In the genomic region with DNA sequence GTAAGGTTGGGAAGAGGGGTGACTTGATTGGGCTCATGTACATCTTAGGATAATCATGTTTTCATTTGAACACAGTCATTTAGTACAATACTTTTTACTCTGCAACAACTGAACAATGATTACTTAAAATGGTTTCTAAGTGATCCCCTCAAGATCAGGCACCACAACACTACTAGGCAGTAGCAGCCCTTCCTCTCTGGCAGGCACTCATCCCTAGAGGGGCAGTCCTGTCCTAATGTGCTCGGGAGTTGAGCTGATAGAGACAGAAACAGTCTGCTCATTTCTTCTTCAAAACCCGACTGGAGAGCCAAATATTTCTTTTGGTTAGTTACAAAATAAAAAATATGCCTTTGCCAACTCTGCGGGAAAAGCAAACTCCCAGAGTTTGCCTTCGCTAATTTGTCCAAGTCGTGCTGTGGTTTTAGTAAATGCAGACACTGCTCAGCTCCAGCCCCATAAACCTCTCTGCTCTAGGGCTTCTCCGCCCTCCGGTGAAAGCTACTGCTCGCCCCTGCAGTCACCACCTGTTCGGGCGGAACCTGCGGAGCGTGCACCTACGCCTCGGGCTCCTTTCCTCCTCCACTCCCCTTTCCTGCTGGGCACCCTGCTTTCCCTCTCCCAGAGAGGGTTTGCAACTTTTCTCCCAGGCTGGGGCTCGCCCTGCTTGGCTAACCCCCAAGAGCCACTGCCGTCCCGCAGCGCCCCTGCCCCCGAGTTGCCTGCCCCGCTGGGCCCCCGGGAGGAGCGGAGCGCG, we compare ENCODE assay signal across 9 cellular contexts. TPM values are rescaled to one million over a fixed set of nuclear protein-coding genes. Genes with fewer than 3 reads are reported as not detected.
A peak's percentile ranks its signal among the peaks of the same experiment; 100 is the strongest.
DNase-seq lines count a peak whose midpoint lies in the region; ATAC-seq and TF ChIP-seq lines count a peak whose summit lies in the region.
"Had no signal": no experiment of that assay in that cellular context is flagged by ENCODE, and none has a peak within 500 bp of the region (broad histone marks: within the 10 kb centered on the region; RNA-seq: fewer than 3 reads in every experiment).

No MANE protein-coding gene starts in this region.

- H4K20me1 ChIP-seq in OCI-LY1 (ENCODE audit: insufficient read depth, low read length), result no peaks in the 10 kb centered on the region

- H3F3A ChIP-seq in OCI-LY1 (ENCODE audit: insufficient read depth, low read length), result no peaks in the 10 kb centered on the region

- DNase-seq in left ventricle myocardium superior (no peak), NCI-H2227 treated with DMSO at 0.1 percent for 48 hours (lab: John Stamatoyannopoulos, UW) (no peak)
- no peak for DNase-seq in stimulated activated CD4-positive, alpha-beta T cell treated with anti-CD3 and anti-CD28 coated beads, Interleukin-4, amount 100 ng/mL, for 1 hour
- DNase-seq in stimulated activated naive CD4-positive, alpha-beta T cell treated with Interleukin-2 at 50 U/mL for 16 hours (lab: John Stamatoyannopoulos, UW), result no peak

- peak; percentile 44 for ATAC-seq in GM18909 (IDR thresholded peaks at IDR 0.05; ENCODE audit: poor library complexity, unreplicated experiment)
- ATAC-seq in HG02973 (IDR thresholded peaks at IDR 0.05; ENCODE audit: unreplicated experiment), result peak; percentile 37
- peak; percentile 61 for ATAC-seq in left ventricle myocardium superior

- H3K27ac ChIP-seq in OCI-LY1 (ENCODE audit: low read depth, low read length, poor library complexity, severe bottlenecking) (no peak overlapping the region), skeletal muscle tissue (ENCODE audit: low read depth, low read length) (no peak overlapping the region)
- H3K27ac ChIP-seq: PC-9 had no signal

- H3K36me3 ChIP-seq in OCI-LY1 (ENCODE audit: insufficient read depth, low read length), result no peaks in the 10 kb centered on the region
- H3K36me3 ChIP-seq in skeletal muscle tissue (ENCODE audit: control insufficient read depth in 3 of 3, insufficient read depth in 3 of 3, low read length in 3 of 3), result no peaks in the 10 kb centered on the region

- H3K4me2 ChIP-seq in OCI-LY1 (ENCODE audit: low read length), result peak overlapping the region; percentile 52; the same call in 1 of the 2 replicates
- H3K4me2 ChIP-seq: PC-9 had no signal

- H3K9me3 ChIP-seq in OCI-LY1 (ENCODE audit: low read length) (no peaks in the 10 kb centered on the region), skeletal muscle tissue (ENCODE audit: control insufficient read depth in 3 of 3, low read length in 3 of 3) (no peaks in the 10 kb centered on the region)

- intact Hi-C loops in left ventricle myocardium superior (cut with micrococcal nuclease), result no loop called here

- no peaks in the 10 kb centered on the region for H3K27me3 ChIP-seq in OCI-LY1 (ENCODE audit: insufficient read depth, low read length)
- H3K27me3 ChIP-seq in skeletal muscle tissue (ENCODE audit: control insufficient read depth in 3 of 3, insufficient read depth in 3 of 3, low read length in 3 of 3), result peaks cover 0 to 13% (median 2%) of the 10 kb centered on the region in 3 donors

- peaks cover 15% of the 10 kb centered on the region for H3K4me1 ChIP-seq in OCI-LY1 (ENCODE audit: insufficient read depth, low read length, severe bottlenecking)
- peaks cover 9 to 17% (median 16%) of the 10 kb centered on the region in 3 donors for H3K4me1 ChIP-seq in skeletal muscle tissue (ENCODE audit: control insufficient read depth in 3 of 3, insufficient read depth in 3 of 3, low read length in 3 of 3)

- H3K4me3 ChIP-seq in OCI-LY1 (ENCODE audit: low read depth, low read length, poor library complexity, severe bottlenecking) (peak overlapping the region; percentile 43), skeletal muscle tissue (ENCODE audit: low read length in 3 of 3) (peak overlapping the region; percentile 70 to 73 (median 71))
- H3K4me3 ChIP-seq: PC-9 had no signal

- no peaks in the 10 kb centered on the region for H3K79me2 ChIP-seq in OCI-LY1 (ENCODE audit: insufficient read depth, low read length)

- no peak for TF ChIP-seq CTCF in OCI-LY1 (IDR thresholded peaks at IDR 0.05; ENCODE audit: low read length)

- H3K9me2 ChIP-seq in OCI-LY1 (ENCODE audit: low read depth, low read length), result no peaks in the 10 kb centered on the region

- no peak overlapping the region for H2AFZ ChIP-seq in OCI-LY1 (ENCODE audit: low read length)
- H2AFZ ChIP-seq: PC-9 had no signal

- H3K9ac ChIP-seq in OCI-LY1 (ENCODE audit: low read length), result no peak overlapping the region
- peak overlapping the region; percentile 57 to 71 (median 59) for H3K9ac ChIP-seq in skeletal muscle tissue (ENCODE audit: low read depth in 1 of 3, low read length in 3 of 3)

RNA-seq across cellular contexts. Expression of a gene that starts 0.5 kb away (rescaled TPM):
- 4.9 TPM for total RNA-seq in left ventricle myocardium superior
- total RNA-seq in skeletal muscle tissue, result 74.1 TPM

Comparison
In these comparisons a context has a peak if more than half of its experiments do, and no peak if none do; other contexts are left out.
1. RNA of a gene that starts 0.5 kb away (total RNA-seq): 74.1 TPM in skeletal muscle tissue (single experiment); 4.9 TPM in left ventricle myocardium superior (single experiment); every median in the first group is over 10 times any median in the second.
2. Peak in every context shown above with its lines, with median percentiles within 50 percentile points of each other: ATAC-seq.